1 cellular context compared by ENCODE assay signal in the genomic region with DNA sequence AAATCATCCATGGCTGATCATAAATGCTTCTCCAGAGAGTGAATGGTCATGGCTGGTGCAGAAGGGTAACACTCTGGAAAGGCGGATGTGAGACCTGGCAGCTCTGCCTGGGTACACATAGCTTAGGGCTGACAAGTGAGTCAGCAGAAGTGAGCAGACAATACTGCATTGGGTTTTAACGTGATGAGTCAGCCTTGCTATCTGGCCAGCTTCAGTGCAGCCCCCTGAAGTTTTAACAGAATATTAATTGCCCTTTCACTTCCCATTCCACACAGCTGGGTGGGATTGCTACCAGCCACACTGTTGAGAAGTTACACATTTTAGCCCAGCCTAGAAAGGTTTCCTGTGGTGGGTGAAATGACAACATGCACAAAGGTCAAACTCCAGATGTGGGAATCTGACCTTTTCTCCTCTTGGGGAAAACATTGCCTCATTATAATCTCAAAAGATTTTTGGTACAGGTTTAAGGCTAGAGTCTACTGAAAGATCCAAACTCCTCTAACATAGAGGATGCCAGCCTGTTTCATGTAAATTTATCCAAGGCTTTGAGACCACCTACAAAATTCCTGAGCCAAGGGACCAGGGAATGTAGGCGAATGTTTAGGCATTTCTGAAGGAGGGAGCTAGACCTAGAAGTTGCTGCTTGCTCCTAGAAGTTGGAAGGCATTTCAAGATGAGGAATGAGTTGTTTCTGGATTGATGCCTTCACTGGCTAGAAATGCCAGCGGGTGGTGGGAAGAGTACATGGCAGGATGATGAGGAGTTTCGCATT.
TF ChIP-seq lines count a peak whose summit lies in the region.

No MANE protein-coding gene starts in this region.

TF ChIP-seq in K562, 482 proteins besides CTCF, POLR2A, EP300 and RAD21 (continued from another document and continues in another):
- TF ChIP-seq, protein P1, sequence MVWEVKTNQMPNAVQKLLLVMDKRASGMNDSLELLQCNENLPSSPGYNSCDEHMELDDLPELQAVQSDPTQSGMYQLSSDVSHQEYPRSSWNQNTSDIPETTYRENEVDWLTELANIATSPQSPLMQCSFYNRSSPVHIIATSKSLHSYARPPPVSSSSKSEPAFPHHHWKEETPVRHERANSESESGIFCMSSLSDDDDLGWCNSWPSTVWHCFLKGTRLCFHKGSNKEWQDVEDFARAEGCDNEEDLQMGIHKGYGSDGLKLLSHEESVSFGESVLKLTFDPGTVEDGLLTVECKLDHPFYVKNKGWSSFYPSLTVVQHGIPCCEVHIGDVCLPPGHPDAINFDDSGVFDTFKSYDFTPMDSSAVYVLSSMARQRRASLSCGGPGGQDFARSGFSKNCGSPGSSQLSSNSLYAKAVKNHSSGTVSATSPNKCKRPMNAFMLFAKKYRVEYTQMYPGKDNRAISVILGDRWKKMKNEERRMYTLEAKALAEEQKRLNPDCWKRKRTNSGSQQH (CRISPR knock-in tag; IDR thresholded peaks at IDR 0.05): no peak
- no peak for TF ChIP-seq RB1 (IDR thresholded peaks at IDR 0.05; ENCODE audit: low read depth)
- TF ChIP-seq RBM15 (IDR thresholded peaks at IDR 0.05; ENCODE audit: insufficient read depth, low read length): no peak
- TF ChIP-seq, protein P2, sequence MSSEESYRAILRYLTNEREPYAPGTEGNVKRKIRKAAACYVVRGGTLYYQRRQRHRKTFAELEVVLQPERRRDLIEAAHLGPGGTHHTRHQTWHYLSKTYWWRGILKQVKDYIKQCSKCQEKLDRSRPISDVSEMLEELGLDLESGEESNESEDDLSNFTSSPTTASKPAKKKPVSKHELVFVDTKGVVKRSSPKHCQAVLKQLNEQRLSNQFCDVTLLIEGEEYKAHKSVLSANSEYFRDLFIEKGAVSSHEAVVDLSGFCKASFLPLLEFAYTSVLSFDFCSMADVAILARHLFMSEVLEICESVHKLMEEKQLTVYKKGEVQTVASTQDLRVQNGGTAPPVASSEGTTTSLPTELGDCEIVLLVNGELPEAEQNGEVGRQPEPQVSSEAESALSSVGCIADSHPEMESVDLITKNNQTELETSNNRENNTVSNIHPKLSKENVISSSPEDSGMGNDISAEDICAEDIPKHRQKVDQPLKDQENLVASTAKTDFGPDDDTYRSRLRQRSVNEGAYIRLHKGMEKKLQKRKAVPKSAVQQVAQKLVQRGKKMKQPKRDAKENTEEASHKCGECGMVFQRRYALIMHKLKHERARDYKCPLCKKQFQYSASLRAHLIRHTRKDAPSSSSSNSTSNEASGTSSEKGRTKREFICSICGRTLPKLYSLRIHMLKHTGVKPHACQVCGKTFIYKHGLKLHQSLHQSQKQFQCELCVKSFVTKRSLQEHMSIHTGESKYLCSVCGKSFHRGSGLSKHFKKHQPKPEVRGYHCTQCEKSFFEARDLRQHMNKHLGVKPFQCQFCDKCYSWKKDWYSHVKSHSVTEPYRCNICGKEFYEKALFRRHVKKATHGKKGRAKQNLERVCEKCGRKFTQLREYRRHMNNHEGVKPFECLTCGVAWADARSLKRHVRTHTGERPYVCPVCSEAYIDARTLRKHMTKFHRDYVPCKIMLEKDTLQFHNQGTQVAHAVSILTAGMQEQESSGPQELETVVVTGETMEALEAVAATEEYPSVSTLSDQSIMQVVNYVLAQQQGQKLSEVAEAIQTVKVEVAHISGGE (CRISPR knock-in tag; IDR thresholded peaks at IDR 0.05): 0 out of 6 replicates have a peak, but pooled peaks of 1 of the 3 experiments have one; percentile 28
- 0 out of 4 replicates have a peak, but pooled peaks of 1 of the 2 experiments have one; percentile 45 for TF ChIP-seq NONO (IDR thresholded peaks at IDR 0.05; ENCODE audit: low read depth in 2 of 2, low read length in 1 of 2)
- TF ChIP-seq PTRF (tag; IDR thresholded peaks at IDR 0.05): peak; percentile 17; the same call in 1 of the 2 replicates
- TF ChIP-seq, protein P3, sequence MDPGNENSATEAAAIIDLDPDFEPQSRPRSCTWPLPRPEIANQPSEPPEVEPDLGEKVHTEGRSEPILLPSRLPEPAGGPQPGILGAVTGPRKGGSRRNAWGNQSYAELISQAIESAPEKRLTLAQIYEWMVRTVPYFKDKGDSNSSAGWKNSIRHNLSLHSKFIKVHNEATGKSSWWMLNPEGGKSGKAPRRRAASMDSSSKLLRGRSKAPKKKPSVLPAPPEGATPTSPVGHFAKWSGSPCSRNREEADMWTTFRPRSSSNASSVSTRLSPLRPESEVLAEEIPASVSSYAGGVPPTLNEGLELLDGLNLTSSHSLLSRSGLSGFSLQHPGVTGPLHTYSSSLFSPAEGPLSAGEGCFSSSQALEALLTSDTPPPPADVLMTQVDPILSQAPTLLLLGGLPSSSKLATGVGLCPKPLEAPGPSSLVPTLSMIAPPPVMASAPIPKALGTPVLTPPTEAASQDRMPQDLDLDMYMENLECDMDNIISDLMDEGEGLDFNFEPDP (CRISPR knock-in tag; IDR thresholded peaks at IDR 0.05): no peak
- TF ChIP-seq ILK (tag; IDR thresholded peaks at IDR 0.05; ENCODE audit: borderline replicate concordance, low read depth): no peak
- no peak for TF ChIP-seq MED1 (CRISPR knock-in tag; IDR thresholded peaks at IDR 0.05; ENCODE audit: borderline replicate concordance)
- no peak for TF ChIP-seq ZC3H11A (IDR thresholded peaks at IDR 0.05; ENCODE audit: low read depth, low read length)
- TF ChIP-seq, protein P4, sequence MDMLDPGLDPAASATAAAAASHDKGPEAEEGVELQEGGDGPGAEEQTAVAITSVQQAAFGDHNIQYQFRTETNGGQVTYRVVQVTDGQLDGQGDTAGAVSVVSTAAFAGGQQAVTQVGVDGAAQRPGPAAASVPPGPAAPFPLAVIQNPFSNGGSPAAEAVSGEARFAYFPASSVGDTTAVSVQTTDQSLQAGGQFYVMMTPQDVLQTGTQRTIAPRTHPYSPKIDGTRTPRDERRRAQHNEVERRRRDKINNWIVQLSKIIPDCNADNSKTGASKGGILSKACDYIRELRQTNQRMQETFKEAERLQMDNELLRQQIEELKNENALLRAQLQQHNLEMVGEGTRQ (CRISPR knock-in tag; IDR thresholded peaks at IDR 0.05): no peak
- no peak for TF ChIP-seq PPARD (CRISPR knock-in tag; IDR thresholded peaks at IDR 0.05)
- TF ChIP-seq OTX1 (CRISPR knock-in tag; IDR thresholded peaks at IDR 0.05): no peak
- peak; percentile 98 for TF ChIP-seq JUND (IDR thresholded peaks at IDR 0.05; ENCODE audit: borderline replicate concordance, low read depth, low read length)
- TF ChIP-seq JUND (tag; IDR thresholded peaks at IDR 0.05; ENCODE audit: borderline replicate concordance, low read depth, low read length): peak; percentile 97; the same call in 2 of the 3 replicates
- TF ChIP-seq GABPA (tag; conservative IDR thresholded peaks at IDR 0.05; ENCODE audit: low read depth): 0 out of 2 replicates have a peak, but pooled peaks have one; percentile 24
- no peak for TF ChIP-seq SETDB1 (IDR thresholded peaks at IDR 0.05; ENCODE audit: low read length)
- no peak for TF ChIP-seq ETV6 (IDR thresholded peaks at IDR 0.05; ENCODE audit: borderline replicate concordance in 1 of 2, low read depth in 2 of 2, low read length in 1 of 2)
- no peak for TF ChIP-seq ETV6 (CRISPR knock-in tag; IDR thresholded peaks at IDR 0.05; ENCODE audit: borderline replicate concordance)
- TF ChIP-seq ZNF79 (CRISPR knock-in tag; IDR thresholded peaks at IDR 0.05; ENCODE audit: low read depth): no peak
- TF ChIP-seq, protein P5, sequence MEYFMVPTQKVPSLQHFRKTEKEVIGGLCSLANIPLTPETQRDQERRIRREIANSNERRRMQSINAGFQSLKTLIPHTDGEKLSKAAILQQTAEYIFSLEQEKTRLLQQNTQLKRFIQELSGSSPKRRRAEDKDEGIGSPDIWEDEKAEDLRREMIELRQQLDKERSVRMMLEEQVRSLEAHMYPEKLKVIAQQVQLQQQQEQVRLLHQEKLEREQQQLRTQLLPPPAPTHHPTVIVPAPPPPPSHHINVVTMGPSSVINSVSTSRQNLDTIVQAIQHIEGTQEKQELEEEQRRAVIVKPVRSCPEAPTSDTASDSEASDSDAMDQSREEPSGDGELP (CRISPR knock-in tag; IDR thresholded peaks at IDR 0.05; ENCODE audit: borderline replicate concordance): peak; percentile 69; the same call in 1 of the 2 replicates
- TF ChIP-seq SRSF9 (IDR thresholded peaks at IDR 0.05; ENCODE audit: borderline replicate concordance, low read depth, low read length): no peak
- TF ChIP-seq FIP1L1 (IDR thresholded peaks at IDR 0.05; ENCODE audit: low read depth, low read length, poor library complexity, severe bottlenecking): no peak
- TF ChIP-seq BRCA1 (IDR thresholded peaks at IDR 0.05): no peak
- no peak for TF ChIP-seq BRCA1 (CRISPR knock-in tag; IDR thresholded peaks at IDR 0.05)
- 0 out of 2 replicates have a peak, but pooled peaks have one; percentile 16 for TF ChIP-seq FOXJ2 (tag; IDR thresholded peaks at IDR 0.05)
- TF ChIP-seq ZNF175 (CRISPR knock-in tag; IDR thresholded peaks at IDR 0.05; ENCODE audit: low read depth): peak; percentile 64; the same call in 1 of the 2 replicates
- TF ChIP-seq ZC3H4 (CRISPR knock-in tag; IDR thresholded peaks at IDR 0.05; ENCODE audit: borderline replicate concordance): no peak
- TF ChIP-seq JUN (IDR thresholded peaks at IDR 0.05; ENCODE audit: borderline replicate concordance, low read depth, low read length): peak; percentile 93
- no peak for TF ChIP-seq JUN (CRISPR knock-in tag; IDR thresholded peaks at IDR 0.05; ENCODE audit: borderline replicate concordance)
- TF ChIP-seq, protein P6, sequence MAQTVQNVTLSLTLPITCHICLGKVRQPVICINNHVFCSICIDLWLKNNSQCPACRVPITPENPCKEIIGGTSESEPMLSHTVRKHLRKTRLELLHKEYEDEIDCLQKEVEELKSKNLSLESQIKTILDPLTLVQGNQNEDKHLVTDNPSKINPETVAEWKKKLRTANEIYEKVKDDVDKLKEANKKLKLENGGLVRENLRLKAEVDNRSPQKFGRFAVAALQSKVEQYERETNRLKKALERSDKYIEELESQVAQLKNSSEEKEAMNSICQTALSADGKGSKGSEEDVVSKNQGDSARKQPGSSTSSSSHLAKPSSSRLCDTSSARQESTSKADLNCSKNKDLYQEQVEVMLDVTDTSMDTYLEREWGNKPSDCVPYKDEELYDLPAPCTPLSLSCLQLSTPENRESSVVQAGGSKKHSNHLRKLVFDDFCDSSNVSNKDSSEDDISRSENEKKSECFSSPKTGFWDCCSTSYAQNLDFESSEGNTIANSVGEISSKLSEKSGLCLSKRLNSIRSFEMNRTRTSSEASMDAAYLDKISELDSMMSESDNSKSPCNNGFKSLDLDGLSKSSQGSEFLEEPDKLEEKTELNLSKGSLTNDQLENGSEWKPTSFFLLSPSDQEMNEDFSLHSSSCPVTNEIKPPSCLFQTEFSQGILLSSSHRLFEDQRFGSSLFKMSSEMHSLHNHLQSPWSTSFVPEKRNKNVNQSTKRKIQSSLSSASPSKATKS (CRISPR knock-in tag; IDR thresholded peaks at IDR 0.05): no peak
- TF ChIP-seq ZNF239 (CRISPR knock-in tag; IDR thresholded peaks at IDR 0.05): no peak
- TF ChIP-seq FOXA3 (CRISPR knock-in tag; conservative IDR thresholded peaks at IDR 0.05 in 1 of 2, IDR thresholded peaks at IDR 0.05 in 1 of 2): peak in 1 of 2 experiments; percentile 49; a peak in 1 of 4 replicates
- TF ChIP-seq, protein P7, sequence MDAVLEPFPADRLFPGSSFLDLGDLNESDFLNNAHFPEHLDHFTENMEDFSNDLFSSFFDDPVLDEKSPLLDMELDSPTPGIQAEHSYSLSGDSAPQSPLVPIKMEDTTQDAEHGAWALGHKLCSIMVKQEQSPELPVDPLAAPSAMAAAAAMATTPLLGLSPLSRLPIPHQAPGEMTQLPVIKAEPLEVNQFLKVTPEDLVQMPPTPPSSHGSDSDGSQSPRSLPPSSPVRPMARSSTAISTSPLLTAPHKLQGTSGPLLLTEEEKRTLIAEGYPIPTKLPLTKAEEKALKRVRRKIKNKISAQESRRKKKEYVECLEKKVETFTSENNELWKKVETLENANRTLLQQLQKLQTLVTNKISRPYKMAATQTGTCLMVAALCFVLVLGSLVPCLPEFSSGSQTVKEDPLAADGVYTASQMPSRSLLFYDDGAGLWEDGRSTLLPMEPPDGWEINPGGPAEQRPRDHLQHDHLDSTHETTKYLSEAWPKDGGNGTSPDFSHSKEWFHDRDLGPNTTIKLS (IDR thresholded peaks at IDR 0.05; ENCODE audit: borderline replicate concordance, low read depth): 0 out of 2 replicates have a peak, but pooled peaks have one; percentile 32
- TF ChIP-seq ZNF717 (CRISPR knock-in tag; IDR thresholded peaks at IDR 0.05): no peak
- no peak for TF ChIP-seq ATF1 (CRISPR knock-in tag; IDR thresholded peaks at IDR 0.05)
- TF ChIP-seq ATF1 (tag; IDR thresholded peaks at IDR 0.05): peak; percentile 52
- TF ChIP-seq CREBBP (IDR thresholded peaks at IDR 0.05; ENCODE audit: low read depth, low read length): no peak
- TF ChIP-seq, protein P8, sequence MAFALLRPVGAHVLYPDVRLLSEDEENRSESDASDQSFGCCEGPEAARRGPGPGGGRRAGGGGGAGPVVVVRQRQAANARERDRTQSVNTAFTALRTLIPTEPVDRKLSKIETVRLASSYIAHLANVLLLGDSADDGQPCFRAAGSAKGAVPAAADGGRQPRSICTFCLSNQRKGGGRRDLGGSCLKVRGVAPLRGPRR (CRISPR knock-in tag; IDR thresholded peaks at IDR 0.05): no peak
- TF ChIP-seq POLR2G (IDR thresholded peaks at IDR 0.05; ENCODE audit: low read depth, low read length): no peak
- peak; percentile 55; the same call in 1 of the 2 replicates for TF ChIP-seq GTF2A2 (tag; IDR thresholded peaks at IDR 0.05)
- TF ChIP-seq, protein P9, sequence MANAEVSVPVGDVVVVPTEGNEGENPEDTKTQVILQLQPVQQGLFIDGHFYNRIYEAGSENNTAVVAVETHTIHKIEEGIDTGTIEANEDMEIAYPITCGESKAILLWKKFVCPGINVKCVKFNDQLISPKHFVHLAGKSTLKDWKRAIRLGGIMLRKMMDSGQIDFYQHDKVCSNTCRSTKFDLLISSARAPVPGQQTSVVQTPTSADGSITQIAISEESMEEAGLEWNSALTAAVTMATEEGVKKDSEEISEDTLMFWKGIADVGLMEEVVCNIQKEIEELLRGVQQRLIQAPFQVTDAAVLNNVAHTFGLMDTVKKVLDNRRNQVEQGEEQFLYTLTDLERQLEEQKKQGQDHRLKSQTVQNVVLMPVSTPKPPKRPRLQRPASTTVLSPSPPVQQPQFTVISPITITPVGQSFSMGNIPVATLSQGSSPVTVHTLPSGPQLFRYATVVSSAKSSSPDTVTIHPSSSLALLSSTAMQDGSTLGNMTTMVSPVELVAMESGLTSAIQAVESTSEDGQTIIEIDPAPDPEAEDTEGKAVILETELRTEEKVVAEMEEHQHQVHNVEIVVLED (CRISPR knock-in tag; IDR thresholded peaks at IDR 0.05): 0 out of 2 replicates have a peak, but pooled peaks have one; percentile 25
- no peak for TF ChIP-seq ZNF184 (CRISPR knock-in tag; IDR thresholded peaks at IDR 0.05)
- peak; percentile 18; the same call in 1 of the 2 replicates for TF ChIP-seq CREM (IDR thresholded peaks at IDR 0.05; ENCODE audit: low read depth)
- no peak for TF ChIP-seq CHD1 (IDR thresholded peaks at IDR 0.05; ENCODE audit: low read length)
